9 cellular contexts compared by ENCODE assay signal in the genomic region with DNA sequence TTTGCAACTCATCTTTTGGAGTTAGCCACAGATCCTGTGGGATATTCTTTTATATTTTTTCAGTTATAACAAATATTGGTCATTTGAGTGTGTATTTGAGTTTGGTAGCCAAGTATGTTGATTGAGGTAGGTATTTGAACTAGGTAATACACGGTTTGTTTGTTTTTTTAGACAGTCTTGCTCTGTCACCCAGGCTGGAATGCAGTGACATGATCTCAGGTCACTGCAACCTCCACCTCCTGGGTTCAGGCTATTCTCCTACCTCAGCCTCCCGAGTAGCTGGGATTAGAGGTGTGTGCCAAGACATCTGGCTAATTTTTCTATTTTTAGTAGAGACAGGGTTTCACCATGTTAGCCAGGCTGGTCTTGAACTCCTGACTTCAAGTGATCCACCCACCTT. TPM values are rescaled to one million over a fixed set of nuclear protein-coding genes. Genes with fewer than 3 reads are reported as not detected.
"Had no signal": no experiment of that assay in that cellular context is flagged by ENCODE, and none has a peak within 500 bp of the region (broad histone marks: within the 10 kb centered on the region; RNA-seq: fewer than 3 reads in every experiment).

No MANE protein-coding gene starts in this region.

RNA-seq across cellular contexts. Expression of a gene that starts 37.0 kb away (rescaled TPM):
- total RNA-seq: hepatocyte, left ventricle myocardium inferior, left ventricle myocardium superior, mesenteric fat pad, mesothelial cell of epicardium had no signal
- polyA plus RNA-seq: hepatocyte; immature natural killer cell; keratinocyte; naive thymus-derived CD4-positive, alpha-beta T cell; naive thymus-derived CD8-positive, alpha-beta T cell had no signal
